Comparison of ENCODE assay signal across 23 cellular contexts in the genomic region with DNA sequence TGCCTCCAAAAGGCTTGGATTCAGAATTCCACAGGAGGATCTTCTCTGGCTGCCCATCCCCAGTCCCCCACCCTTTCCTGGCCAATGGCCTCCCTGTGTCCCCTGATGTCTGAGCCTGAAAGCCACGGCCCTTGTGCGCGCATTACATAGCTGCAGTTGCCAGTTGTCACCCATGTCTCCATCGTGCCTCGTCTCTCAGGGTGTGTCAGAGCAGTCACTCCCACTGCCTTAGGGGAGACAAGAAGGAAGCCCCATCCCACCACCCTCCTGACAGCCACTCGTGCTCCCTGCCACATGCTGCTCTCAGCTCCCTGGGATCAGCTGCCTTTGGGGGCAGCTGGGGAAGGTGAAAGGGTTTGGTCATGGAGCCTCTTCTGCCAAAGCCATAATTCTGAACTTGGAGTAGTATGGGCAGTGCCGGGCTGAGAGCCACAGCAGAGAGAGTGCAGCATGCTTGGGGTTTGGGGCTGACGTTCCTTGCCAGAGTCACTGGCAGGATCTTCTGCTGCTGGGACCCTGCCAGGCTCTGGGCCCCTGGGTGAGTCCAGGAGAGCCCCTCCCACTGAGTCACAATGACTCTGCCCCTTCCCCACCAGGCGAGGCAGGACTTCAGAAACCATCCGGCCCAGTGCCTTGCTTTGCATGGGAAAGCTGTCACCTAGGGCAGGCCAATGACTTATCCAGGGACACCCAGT.
A peak's percentile ranks its signal among the peaks of the same experiment; 100 is the strongest.
DNase-seq lines count a peak whose midpoint lies in the region; ATAC-seq and TF ChIP-seq lines count a peak whose summit lies in the region.
"Had no signal": no experiment of that assay in that cellular context is flagged by ENCODE, and none has a peak within 500 bp of the region (broad histone marks: within the 10 kb centered on the region; RNA-seq: fewer than 3 reads in every experiment).

No MANE protein-coding gene starts in this region.

- H3K9me3 ChIP-seq in BLaER1 (no peaks in the 10 kb centered on the region), T-helper 17 cell (ENCODE audit: control insufficient read depth, low read length, poor library complexity, severe bottlenecking) (no peaks in the 10 kb centered on the region)
- H3K9me3 ChIP-seq: SJSA1 had no signal

- H3K27ac Mint-ChIP-seq in T-helper 17 cell, result no peak overlapping the region
- H3K27ac Mint-ChIP-seq: CD4-positive, CD25-positive, alpha-beta regulatory T cell had no signal

- no peaks in the 10 kb centered on the region for H3K27me3 ChIP-seq in BLaER1

- DNase-seq in M059J (ENCODE audit: low read depth) (peak; percentile 29), fibroblast of the aortic adventitia (ENCODE audit: low read depth) (peak; percentile 13), NCI-H2227 treated with DMSO at 0.1 percent for 48 hours (lab: John Stamatoyannopoulos, UW) (no peak), T-helper 17 cell (no peak), HCEC 1CT (no peak)
- DNase-seq: CD4-positive, CD25-positive, alpha-beta regulatory T cell; GM23248; H7; Kasumi-1; NCI-H1105 treated with DMSO at 0.1 percent for 48 hours; NCI-H146; NCI-H1930; NCI-H2107; NCI-H446 treated with DMSO at 0.1 percent for 48 hours; NCI-H526; NK-92 treated with Interleukin-12 subunit alpha and Interleukin-12 subunit beta, amount 100 ng/mL, for 24 hours; PC-3; Right ventricle myocardium superior had no signal

- no peaks in the 10 kb centered on the region for H4K20me1 ChIP-seq in BLaER1

- no peak overlapping the region for H3K4me3 Mint-ChIP-seq in T-helper 17 cell
- H3K4me3 Mint-ChIP-seq: CD4-positive, CD25-positive, alpha-beta regulatory T cell had no signal

- peaks cover 27% of the 10 kb centered on the region for H3K27me3 Mint-ChIP-seq in T-helper 17 cell
- H3K27me3 Mint-ChIP-seq: CD4-positive, CD25-positive, alpha-beta regulatory T cell had no signal

- ATAC-seq in HG02759 (IDR thresholded peaks at IDR 0.05; ENCODE audit: unreplicated experiment), result no peak
- ATAC-seq in T-helper 17 cell, result no peak
- ATAC-seq: HepG2, K562, PC-3 had no signal

- H3K36me3 Mint-ChIP-seq in T-helper 17 cell (ENCODE audit: low read depth), result no peaks in the 10 kb centered on the region
- H3K36me3 Mint-ChIP-seq: CD4-positive, CD25-positive, alpha-beta regulatory T cell had no signal

- no peak overlapping the region for H3K9ac ChIP-seq in BLaER1
- H3K9ac ChIP-seq: GM23248 had no signal

- TF ChIP-seq CTCF in fibroblast of the aortic adventitia (IDR thresholded peaks at IDR 0.05; ENCODE audit: insufficient read depth, low read length), result no peak

- H3K4me3 ChIP-seq in BLaER1 (no peak overlapping the region), fibroblast of the aortic adventitia (ENCODE audit: low read depth, low read length) (no peak overlapping the region)
- H3K4me3 ChIP-seq: GM23248, K562, SJSA1 had no signal

- peaks cover 4% of the 10 kb centered on the region for H3K4me1 Mint-ChIP-seq in T-helper 17 cell
- H3K4me1 Mint-ChIP-seq: CD4-positive, CD25-positive, alpha-beta regulatory T cell had no signal

- H3K4me1 ChIP-seq in BLaER1, result peaks cover 45% of the 10 kb centered on the region
- H3K4me1 ChIP-seq: SJSA1 had no signal

- H3K27ac ChIP-seq in BLaER1, result no peak overlapping the region
- H3K27ac ChIP-seq: GM23248, SJSA1 had no signal

- peak overlapping the region; percentile 26; the same call in 1 of the 2 replicates for H3K4me2 ChIP-seq in BLaER1

- H3K36me3 ChIP-seq in BLaER1, result no peaks in the 10 kb centered on the region
- H3K36me3 ChIP-seq: SJSA1 had no signal

Comparison
In these comparisons a context has a peak if more than half of its experiments do, and no peak if none do; other contexts are left out.
1. DNase-seq: peak in M059J (single experiment) and fibroblast of the aortic adventitia (single experiment); none in NCI-H2227 treated with DMSO at 0.1 percent for 48 hours (single experiment), T-helper 17 cell (0 of 3) and HCEC 1CT (single experiment).